23 cellular contexts compared by ENCODE assay signal in the genomic region with DNA sequence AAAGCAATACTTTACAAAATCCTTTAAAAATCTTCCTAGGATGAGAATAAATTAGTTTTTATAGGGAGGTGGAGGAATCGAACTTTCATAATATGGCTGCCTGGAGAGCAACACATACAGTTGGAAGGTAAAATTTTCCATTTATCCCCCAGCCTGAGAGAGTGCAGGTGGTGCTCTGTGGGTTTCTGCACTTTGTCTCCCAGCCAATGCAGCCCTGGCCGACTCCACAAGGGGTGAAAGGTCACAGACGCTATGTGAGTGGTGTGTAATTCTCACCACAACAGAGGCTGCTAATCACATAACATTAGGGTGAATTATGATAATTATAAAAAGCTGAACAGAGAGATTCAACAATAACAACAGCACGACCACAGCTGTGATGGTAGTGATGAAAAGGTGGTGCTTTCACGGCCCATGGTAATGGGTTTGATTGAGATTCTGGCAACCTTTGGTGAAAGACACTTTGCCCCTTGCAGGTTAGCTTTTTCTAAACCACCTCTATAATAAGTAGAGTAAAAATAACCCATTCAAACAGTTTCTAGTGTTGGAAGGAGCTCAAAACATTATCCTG. TPM values are rescaled to one million over a fixed set of nuclear protein-coding genes. Genes with fewer than 3 reads are reported as not detected.
DNase-seq lines count a peak whose midpoint lies in the region; ATAC-seq, FAIRE-seq and TF ChIP-seq lines count a peak whose summit lies in the region.
"Had no signal": no experiment of that assay in that cellular context is flagged by ENCODE, and none has a peak within 500 bp of the region (broad histone marks: within the 10 kb centered on the region; RNA-seq: fewer than 3 reads in every experiment).

No MANE protein-coding gene starts in this region.

- DNase-seq in COR-L47 (lab: John Stamatoyannopoulos, UW) (peak; percentile 86), M059J (ENCODE audit: low read depth) (peak; percentile 36), amniotic epithelial cell (ENCODE audit: low read depth) (peak; percentile 62), HepG2 (ENCODE audit: low spot score) (peak; percentile 15), cortex of kidney (lab: John Stamatoyannopoulos, UW) (no peak), COLO829 (ENCODE audit: low spot score) (no peak)
- DNase-seq: ACHN; activated gamma-delta T cell; amygdala; colonic mucosa; GM23248; heart left ventricle; MG63; NCI-H226; SHP77; stimulated activated CD4-positive, alpha-beta T cell treated with anti-CD3 and anti-CD28 coated beads, Interleukin-4, amount 100 ng/mL, for 1 hour; T-helper 17 cell had no signal

- peak overlapping the region; percentile 44 for H3K27ac ChIP-seq in HepG2 (ENCODE audit: extremely low read length, insufficient read depth, low read length)
- H3K27ac ChIP-seq: colonic mucosa, GM23248, heart left ventricle, neutrophil had no signal

- peak overlapping the region; percentile 25 for H3K4me2 ChIP-seq in HepG2 (ENCODE audit: low read depth, low read length)

- ATAC-seq in HepG2 (peak; percentile 94), GM18868 (IDR thresholded peaks at IDR 0.05; ENCODE audit: unreplicated experiment) (no peak), HG03039 (IDR thresholded peaks at IDR 0.05; ENCODE audit: unreplicated experiment) (no peak)
- ATAC-seq: activated CD4-positive, CD25-positive, alpha-beta regulatory T cell treated with anti-CD3 and anti-CD28 coated beads, Interleukin-2, amount 50 U/mL, for 24 hours; heart left ventricle; T-helper 17 cell had no signal

- TF ChIP-seq CTCF in HepG2 (CRISPR knock-in tag; IDR thresholded peaks at IDR 0.05) = no peak

- H3K9ac ChIP-seq in HepG2 (ENCODE audit: insufficient read depth, low read depth, low read length) = no peak overlapping the region
- H3K9ac ChIP-seq: GM23248 had no signal

- CTCF ChIA-PET in HepG2 (lab: Yijun Ruan, JAX; ENCODE audit: low intra/inter-chr PET ratio, low total read pairs) = no interaction called here

- peak overlapping the region; percentile 22 for H2AFZ ChIP-seq in HepG2 (ENCODE audit: low read length)
- H2AFZ ChIP-seq: GM23248 had no signal

- 0 out of 4 replicates have a peak, but pooled peaks of 1 of the 2 experiments have one; percentile 11 for TF ChIP-seq EP300 in HepG2 (IDR thresholded peaks at IDR 0.05; ENCODE audit: low read depth in 2 of 2, low read length in 2 of 2)
- TF ChIP-seq EP300 in HepG2 (CRISPR knock-in tag; IDR thresholded peaks at IDR 0.05; ENCODE audit: borderline replicate concordance) = no peak

- no peaks in the 10 kb centered on the region for H3K79me2 ChIP-seq in HepG2 (ENCODE audit: insufficient read depth, low read length)

- FAIRE-seq in HepG2 (lab: Jason Lieb, UNC) = peak; percentile 30

- H3K36me3 ChIP-seq in HepG2 (replicated peaks in 1 of 2; ENCODE audit: control insufficient read depth in 1 of 2, insufficient read depth in 2 of 2, low read length in 2 of 2) = no peaks in the 10 kb centered on the region
- H3K36me3 ChIP-seq: colonic mucosa, heart left ventricle, MG63, neutrophil had no signal

- no TSS peak for BruUV-seq in HepG2 (replicated peaks; lab: Mats Ljungman, UMichigan)

- no peak for TF ChIP-seq POLR2A in HepG2 (IDR thresholded peaks at IDR 0.05; ENCODE audit: insufficient read depth in 1 of 2, low read depth in 2 of 2, low read length in 2 of 2)

- TF ChIP-seq RAD21 in HepG2 (CRISPR knock-in tag; IDR thresholded peaks at IDR 0.05) = no peak

- POLR2A ChIA-PET in HepG2 (lab: Yijun Ruan, JAX) = no interaction called here

- H4K20me1 ChIP-seq in HepG2 (ENCODE audit: insufficient read depth, low read length) = no peaks in the 10 kb centered on the region

- no peaks in the 10 kb centered on the region for H3K9me3 ChIP-seq in HepG2 (ENCODE audit: low read length)
- H3K9me3 ChIP-seq: colonic mucosa, heart left ventricle, MG63, neutrophil had no signal

- peaks cover 19% of the 10 kb centered on the region for H3K4me1 ChIP-seq in HepG2 (ENCODE audit: insufficient read depth, low read length)
- H3K4me1 ChIP-seq: colonic mucosa, heart left ventricle had no signal

- H3K4me3 ChIP-seq in HepG2 (replicated peaks in 1 of 3; ENCODE audit: insufficient read depth in 1 of 3, low read depth in 2 of 3, low read length in 3 of 3) = no peak overlapping the region; a peak in 1 of 6 replicates
- H3K4me3 ChIP-seq: colonic mucosa, GM23248, heart left ventricle, MG63 had no signal

- in situ Hi-C loops in HepG2 (cut with HindIII; ENCODE audit: extremely low pct_ligation_motif_present, low pct_unique_long_range_greater_than_20kb) = no loop called here

- WGBS in HepG2 (ENCODE audit: low lambda C conversion rate) = 5% methylated on average over 5 of the region's 5 CpGs

- intact Hi-C loops in HepG2 (cut with micrococcal nuclease; ENCODE audit: unreplicated experiment) = no loop called here

- no peaks in the 10 kb centered on the region for H3K27me3 ChIP-seq in HepG2 (ENCODE audit: control insufficient read depth in 1 of 2, insufficient read depth in 2 of 2, low read length in 2 of 2)
- H3K27me3 ChIP-seq: colonic mucosa, heart left ventricle, MG63, neutrophil had no signal

TF ChIP-seq in HepG2, 621 proteins besides CTCF, POLR2A, EP300 and RAD21 (continues in another document):
- TF ChIP-seq, protein P1, sequence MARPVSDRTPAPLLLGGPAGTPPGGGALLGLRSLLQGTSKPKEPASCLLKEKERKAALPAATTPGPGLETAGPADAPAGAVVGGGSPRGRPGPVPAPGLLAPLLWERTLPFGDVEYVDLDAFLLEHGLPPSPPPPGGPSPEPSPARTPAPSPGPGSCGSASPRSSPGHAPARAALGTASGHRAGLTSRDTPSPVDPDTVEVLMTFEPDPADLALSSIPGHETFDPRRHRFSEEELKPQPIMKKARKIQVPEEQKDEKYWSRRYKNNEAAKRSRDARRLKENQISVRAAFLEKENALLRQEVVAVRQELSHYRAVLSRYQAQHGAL (CRISPR knock-in tag; IDR thresholded peaks at IDR 0.05; ENCODE audit: not compliant biosample characterization) = no peak
- TF ChIP-seq NR2F2 (IDR thresholded peaks at IDR 0.05; ENCODE audit: borderline replicate concordance, low read depth) (no peak), ZNF33A (CRISPR knock-in tag; IDR thresholded peaks at IDR 0.05; ENCODE audit: borderline replicate concordance) (no peak), ZNF564 (CRISPR knock-in tag; IDR thresholded peaks at IDR 0.05) (peak; percentile 29; the same call in 1 of the 2 replicates)
- TF ChIP-seq, protein P2, sequence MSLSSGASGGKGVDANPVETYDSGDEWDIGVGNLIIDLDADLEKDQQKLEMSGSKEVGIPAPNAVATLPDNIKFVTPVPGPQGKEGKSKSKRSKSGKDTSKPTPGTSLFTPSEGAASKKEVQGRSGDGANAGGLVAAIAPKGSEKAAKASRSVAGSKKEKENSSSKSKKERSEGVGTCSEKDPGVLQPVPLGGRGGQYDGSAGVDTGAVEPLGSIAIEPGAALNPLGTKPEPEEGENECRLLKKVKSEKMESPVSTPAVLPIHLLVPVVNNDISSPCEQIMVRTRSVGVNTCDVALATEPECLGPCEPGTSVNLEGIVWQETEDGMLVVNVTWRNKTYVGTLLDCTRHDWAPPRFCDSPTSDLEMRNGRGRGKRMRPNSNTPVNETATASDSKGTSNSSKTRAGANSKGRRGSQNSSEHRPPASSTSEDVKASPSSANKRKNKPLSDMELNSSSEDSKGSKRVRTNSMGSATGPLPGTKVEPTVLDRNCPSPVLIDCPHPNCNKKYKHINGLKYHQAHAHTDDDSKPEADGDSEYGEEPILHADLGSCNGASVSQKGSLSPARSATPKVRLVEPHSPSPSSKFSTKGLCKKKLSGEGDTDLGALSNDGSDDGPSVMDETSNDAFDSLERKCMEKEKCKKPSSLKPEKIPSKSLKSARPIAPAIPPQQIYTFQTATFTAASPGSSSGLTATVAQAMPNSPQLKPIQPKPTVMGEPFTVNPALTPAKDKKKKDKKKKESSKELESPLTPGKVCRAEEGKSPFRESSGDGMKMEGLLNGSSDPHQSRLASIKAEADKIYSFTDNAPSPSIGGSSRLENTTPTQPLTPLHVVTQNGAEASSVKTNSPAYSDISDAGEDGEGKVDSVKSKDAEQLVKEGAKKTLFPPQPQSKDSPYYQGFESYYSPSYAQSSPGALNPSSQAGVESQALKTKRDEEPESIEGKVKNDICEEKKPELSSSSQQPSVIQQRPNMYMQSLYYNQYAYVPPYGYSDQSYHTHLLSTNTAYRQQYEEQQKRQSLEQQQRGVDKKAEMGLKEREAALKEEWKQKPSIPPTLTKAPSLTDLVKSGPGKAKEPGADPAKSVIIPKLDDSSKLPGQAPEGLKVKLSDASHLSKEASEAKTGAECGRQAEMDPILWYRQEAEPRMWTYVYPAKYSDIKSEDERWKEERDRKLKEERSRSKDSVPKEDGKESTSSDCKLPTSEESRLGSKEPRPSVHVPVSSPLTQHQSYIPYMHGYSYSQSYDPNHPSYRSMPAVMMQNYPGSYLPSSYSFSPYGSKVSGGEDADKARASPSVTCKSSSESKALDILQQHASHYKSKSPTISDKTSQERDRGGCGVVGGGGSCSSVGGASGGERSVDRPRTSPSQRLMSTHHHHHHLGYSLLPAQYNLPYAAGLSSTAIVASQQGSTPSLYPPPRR (CRISPR knock-in tag; IDR thresholded peaks at IDR 0.05; ENCODE audit: borderline replicate concordance) = no peak

RNA-seq across cellular contexts. Expression of a gene that starts 30.1 kb away (rescaled TPM):
- not detected in 2 replicates for total RNA-seq in M059J (2014; rRNA removed; shearing (Covaris generic))
- total RNA-seq in HepG2 (2016; rRNA removed; fragmentation: Illumina TruSeq; extraction: Trizol) = 0.25 and 0.27 TPM in 2 replicates
- not detected in 2 replicates for total RNA-seq in HepG2 (2016; cell fraction: cytosol; rRNA removed; fragmentation: Illumina TruSeq; extraction: Trizol; ENCODE audit: low read depth)
- 0.27 TPM in 1 of 2 replicates, not detected in the other for total RNA-seq in HepG2 (2016; cell fraction: insoluble cytoplasmic fraction; rRNA removed; fragmentation: Illumina TruSeq; extraction: Trizol)
- total RNA-seq in HepG2 (2016; cell fraction: membrane; rRNA removed; fragmentation: Illumina TruSeq; extraction: Trizol) = not detected in 2 replicates
- total RNA-seq in HepG2 (2016; cell fraction: nucleus; rRNA removed; fragmentation: Illumina TruSeq; extraction: Trizol) = not detected in 2 replicates
- polyA plus RNA-seq in HepG2 (2011; rRNA removed) = 0.09 TPM in 1 of 2 replicates, not detected in the other
- polyA plus RNA-seq in HepG2 (2011; cell fraction: cytosol; rRNA removed) = 0.12 TPM in 1 of 2 replicates, not detected in the other
- 0.73 and 0.90 TPM in 2 replicates for polyA plus RNA-seq in HepG2 (2011; cell fraction: nucleus; rRNA removed)
- 0.28 TPM in 1 of 2 replicates, not detected in the other for polyA plus RNA-seq in HepG2 (2012)
- polyA plus RNA-seq in HepG2 (2016; cell fraction: cytosol; fragmentation: Illumina TruSeq; extraction: Trizol; ENCODE audit: low read depth) = 0.17 TPM in 1 of 2 replicates, not detected in the other
- polyA plus RNA-seq in HepG2 (2016; cell fraction: insoluble cytoplasmic fraction; fragmentation: Illumina TruSeq; extraction: Trizol; ENCODE audit: low read depth) = not detected in 2 replicates
- not detected in 2 replicates for polyA plus RNA-seq in HepG2 (2016; cell fraction: membrane; fragmentation: Illumina TruSeq; extraction: Trizol; ENCODE audit: low read depth)
- not detected in 2 replicates for polyA plus RNA-seq in HepG2 (2016; cell fraction: nucleus; fragmentation: Illumina TruSeq; extraction: Trizol; ENCODE audit: insufficient read depth, low read depth)
- polyA minus RNA-seq in HepG2 (2011; rRNA and poly(A)+ RNA removed; ENCODE audit: low replicate concordance) = 0.49 and 0.92 TPM in 2 replicates
- polyA minus RNA-seq in HepG2 (2011; cell fraction: cytosol; rRNA and poly(A)+ RNA removed) = 0.79 TPM in 1 of 2 replicates, not detected in the other
- 2.3 and 3.2 TPM in 2 replicates for polyA minus RNA-seq in HepG2 (2011; cell fraction: nucleus; rRNA and poly(A)+ RNA removed)
- total RNA-seq: colonic mucosa, epithelial cell of proximal tubule, GM23248, mesenteric fat pad, T-helper 17 cell had no signal
- polyA plus RNA-seq: GM23248 had no signal

Comparison
In these comparisons a context has a peak if more than half of its experiments do, and no peak if none do; other contexts are left out.
1. DNase-seq: peak in COR-L47 (single experiment), M059J (single experiment), amniotic epithelial cell (single experiment) and HepG2 (single experiment); none in cortex of kidney (single experiment) and COLO829 (single experiment).